In genomic region chr4:186829740-186830449, GRCh38 we compare ENCODE assay signal across 1 cellular context.
TF ChIP-seq lines count a peak whose summit lies in the region.

No MANE protein-coding gene starts in this region.

TF ChIP-seq in K562, 482 proteins besides CTCF, POLR2A, EP300 and RAD21 (continued from another document and continues in another):
- TF ChIP-seq TAF1 (IDR thresholded peaks at IDR 0.05; ENCODE audit: control insufficient read depth, extremely low read depth, insufficient read depth, low read length, severe bottlenecking): no peak
- TF ChIP-seq ZNF175 (CRISPR knock-in tag; IDR thresholded peaks at IDR 0.05; ENCODE audit: low read depth): no peak
- TF ChIP-seq ZSCAN32 (CRISPR knock-in tag; IDR thresholded peaks at IDR 0.05): no peak
- no peak for TF ChIP-seq NEUROD1 (IDR thresholded peaks at IDR 0.05; ENCODE audit: borderline replicate concordance, low read depth, low read length, partially characterized antibody)
- TF ChIP-seq, protein P1, sequence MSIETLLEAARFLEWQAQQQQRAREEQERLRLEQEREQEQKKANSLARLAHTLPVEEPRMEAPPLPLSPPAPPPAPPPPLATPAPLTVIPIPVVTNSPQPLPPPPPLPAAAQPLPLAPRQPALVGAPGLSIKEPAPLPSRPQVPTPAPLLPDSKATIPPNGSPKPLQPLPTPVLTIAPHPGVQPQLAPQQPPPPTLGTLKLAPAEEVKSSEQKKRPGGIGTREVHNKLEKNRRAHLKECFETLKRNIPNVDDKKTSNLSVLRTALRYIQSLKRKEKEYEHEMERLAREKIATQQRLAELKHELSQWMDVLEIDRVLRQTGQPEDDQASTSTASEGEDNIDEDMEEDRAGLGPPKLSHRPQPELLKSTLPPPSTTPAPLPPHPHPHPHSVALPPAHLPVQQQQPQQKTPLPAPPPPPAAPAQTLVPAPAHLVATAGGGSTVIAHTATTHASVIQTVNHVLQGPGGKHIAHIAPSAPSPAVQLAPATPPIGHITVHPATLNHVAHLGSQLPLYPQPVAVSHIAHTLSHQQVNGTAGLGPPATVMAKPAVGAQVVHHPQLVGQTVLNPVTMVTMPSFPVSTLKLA (conservative IDR thresholded peaks at IDR 0.05): no peak
- TF ChIP-seq, protein P2, sequence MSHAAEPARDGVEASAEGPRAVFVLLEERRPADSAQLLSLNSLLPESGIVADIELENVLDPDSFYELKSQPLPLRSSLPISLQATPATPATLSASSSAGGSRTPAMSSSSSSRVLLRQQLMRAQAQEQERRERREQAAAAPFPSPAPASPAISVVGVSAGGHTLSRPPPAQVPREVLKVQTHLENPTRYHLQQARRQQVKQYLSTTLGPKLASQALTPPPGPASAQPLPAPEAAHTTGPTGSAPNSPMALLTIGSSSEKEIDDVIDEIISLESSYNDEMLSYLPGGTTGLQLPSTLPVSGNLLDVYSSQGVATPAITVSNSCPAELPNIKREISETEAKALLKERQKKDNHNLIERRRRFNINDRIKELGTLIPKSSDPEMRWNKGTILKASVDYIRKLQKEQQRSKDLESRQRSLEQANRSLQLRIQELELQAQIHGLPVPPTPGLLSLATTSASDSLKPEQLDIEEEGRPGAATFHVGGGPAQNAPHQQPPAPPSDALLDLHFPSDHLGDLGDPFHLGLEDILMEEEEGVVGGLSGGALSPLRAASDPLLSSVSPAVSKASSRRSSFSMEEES (CRISPR knock-in tag; IDR thresholded peaks at IDR 0.05): no peak
- TF ChIP-seq THAP12 (CRISPR knock-in tag; IDR thresholded peaks at IDR 0.05): no peak
- no peak for TF ChIP-seq PPARD (CRISPR knock-in tag; IDR thresholded peaks at IDR 0.05)
- TF ChIP-seq ZNF785 (CRISPR knock-in tag; IDR thresholded peaks at IDR 0.05): no peak
- peak; percentile 82 for TF ChIP-seq ZNF316 (IDR thresholded peaks at IDR 0.05)
- TF ChIP-seq, protein P3, sequence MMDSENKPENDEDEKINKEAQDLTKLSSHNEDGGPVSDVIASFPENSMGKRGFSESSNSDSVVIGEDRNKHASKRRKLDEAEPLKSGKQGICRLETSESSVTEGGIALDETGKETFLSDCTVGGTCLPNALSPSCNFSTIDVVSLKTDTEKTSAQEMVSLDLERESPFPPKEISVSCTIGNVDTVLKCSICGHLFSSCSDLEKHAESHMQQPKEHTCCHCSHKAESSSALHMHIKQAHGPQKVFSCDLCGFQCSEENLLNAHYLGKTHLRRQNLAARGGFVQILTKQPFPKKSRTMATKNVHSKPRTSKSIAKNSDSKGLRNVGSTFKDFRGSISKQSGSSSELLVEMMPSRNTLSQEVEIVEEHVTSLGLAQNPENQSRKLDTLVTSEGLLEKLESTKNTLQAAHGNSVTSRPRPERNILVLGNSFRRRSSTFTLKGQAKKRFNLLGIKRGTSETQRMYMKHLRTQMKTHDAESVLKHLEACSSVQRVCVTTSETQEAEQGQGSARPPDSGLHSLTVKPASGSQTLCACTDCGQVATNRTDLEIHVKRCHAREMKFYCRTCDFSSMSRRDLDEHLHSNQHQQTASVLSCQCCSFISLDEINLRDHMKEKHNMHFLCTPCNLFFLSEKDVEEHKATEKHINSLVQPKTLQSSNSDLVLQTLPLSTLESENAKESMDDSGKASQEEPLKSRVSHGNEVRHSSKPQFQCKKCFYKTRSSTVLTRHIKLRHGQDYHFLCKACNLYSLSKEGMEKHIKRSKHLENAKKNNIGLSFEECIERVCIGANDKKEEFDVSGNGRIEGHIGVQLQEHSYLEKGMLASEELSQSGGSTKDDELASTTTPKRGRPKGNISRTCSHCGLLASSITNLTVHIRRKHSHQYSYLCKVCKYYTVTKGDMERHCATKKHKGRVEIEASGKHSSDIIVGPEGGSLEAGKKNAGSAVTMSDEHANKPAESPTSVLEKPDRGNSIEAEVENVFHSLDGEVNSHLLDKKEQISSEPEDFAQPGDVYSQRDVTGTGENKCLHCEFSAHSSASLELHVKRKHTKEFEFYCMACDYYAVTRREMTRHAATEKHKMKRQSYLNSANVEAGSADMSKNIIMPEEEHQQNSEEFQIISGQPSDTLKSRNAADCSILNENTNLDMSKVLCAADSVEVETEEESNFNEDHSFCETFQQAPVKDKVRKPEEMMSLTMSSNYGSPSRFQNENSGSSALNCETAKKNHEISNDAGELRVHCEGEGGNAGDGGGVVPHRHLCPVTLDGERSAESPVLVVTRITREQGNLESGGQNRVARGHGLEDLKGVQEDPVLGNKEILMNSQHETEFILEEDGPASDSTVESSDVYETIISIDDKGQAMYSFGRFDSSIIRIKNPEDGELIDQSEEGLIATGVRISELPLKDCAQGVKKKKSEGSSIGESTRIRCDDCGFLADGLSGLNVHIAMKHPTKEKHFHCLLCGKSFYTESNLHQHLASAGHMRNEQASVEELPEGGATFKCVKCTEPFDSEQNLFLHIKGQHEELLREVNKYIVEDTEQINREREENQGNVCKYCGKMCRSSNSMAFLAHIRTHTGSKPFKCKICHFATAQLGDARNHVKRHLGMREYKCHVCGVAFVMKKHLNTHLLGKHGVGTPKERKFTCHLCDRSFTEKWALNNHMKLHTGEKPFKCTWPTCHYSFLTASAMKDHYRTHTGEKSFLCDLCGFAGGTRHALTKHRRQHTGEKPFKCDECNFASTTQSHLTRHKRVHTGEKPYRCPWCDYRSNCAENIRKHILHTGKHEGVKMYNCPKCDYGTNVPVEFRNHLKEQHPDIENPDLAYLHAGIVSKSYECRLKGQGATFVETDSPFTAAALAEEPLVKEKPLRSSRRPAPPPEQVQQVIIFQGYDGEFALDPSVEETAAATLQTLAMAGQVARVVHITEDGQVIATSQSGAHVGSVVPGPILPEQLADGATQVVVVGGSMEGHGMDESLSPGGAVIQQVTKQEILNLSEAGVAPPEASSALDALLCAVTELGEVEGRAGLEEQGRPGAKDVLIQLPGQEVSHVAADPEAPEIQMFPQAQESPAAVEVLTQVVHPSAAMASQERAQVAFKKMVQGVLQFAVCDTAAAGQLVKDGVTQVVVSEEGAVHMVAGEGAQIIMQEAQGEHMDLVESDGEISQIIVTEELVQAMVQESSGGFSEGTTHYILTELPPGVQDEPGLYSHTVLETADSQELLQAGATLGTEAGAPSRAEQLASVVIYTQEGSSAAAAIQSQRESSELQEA (IDR thresholded peaks at IDR 0.05; ENCODE audit: low read depth): no peak
- TF ChIP-seq HDAC2 (IDR thresholded peaks at IDR 0.05): no peak
- TF ChIP-seq JUNB (CRISPR knock-in tag; conservative IDR thresholded peaks at IDR 0.05): no peak
- TF ChIP-seq ZNF253 (CRISPR knock-in tag; conservative IDR thresholded peaks at IDR 0.05): no peak
- no peak for TF ChIP-seq STAT6 (CRISPR knock-in tag; IDR thresholded peaks at IDR 0.05)
- TF ChIP-seq, protein P4, sequence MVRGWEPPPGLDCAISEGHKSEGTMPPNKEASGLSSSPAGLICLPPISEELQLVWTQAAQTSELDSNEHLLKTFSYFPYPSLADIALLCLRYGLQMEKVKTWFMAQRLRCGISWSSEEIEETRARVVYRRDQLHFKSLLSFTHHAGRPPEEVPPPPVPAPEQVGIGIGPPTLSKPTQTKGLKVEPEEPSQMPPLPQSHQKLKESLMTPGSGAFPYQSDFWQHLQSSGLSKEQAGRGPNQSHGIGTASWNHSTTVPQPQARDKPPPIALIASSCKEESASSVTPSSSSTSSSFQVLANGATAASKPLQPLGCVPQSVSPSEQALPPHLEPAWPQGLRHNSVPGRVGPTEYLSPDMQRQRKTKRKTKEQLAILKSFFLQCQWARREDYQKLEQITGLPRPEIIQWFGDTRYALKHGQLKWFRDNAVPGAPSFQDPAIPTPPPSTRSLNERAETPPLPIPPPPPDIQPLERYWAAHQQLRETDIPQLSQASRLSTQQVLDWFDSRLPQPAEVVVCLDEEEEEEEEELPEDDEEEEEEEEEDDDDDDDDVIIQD (CRISPR knock-in tag; IDR thresholded peaks at IDR 0.05): no peak
- TF ChIP-seq DDX20 (tag; IDR thresholded peaks at IDR 0.05; ENCODE audit: low read depth): no peak
- no peak for TF ChIP-seq GTF2F1 (IDR thresholded peaks at IDR 0.05; ENCODE audit: low read depth, low read length)
- TF ChIP-seq NFE2 (IDR thresholded peaks at IDR 0.05; ENCODE audit: low read depth): 0 out of 2 replicates have a peak, but pooled peaks have one; percentile 30
- TF ChIP-seq GABPB2 (CRISPR knock-in tag; conservative IDR thresholded peaks at IDR 0.05): no peak
- no peak for TF ChIP-seq PURB (CRISPR knock-in tag; IDR thresholded peaks at IDR 0.05; ENCODE audit: low read depth)
- no peak for TF ChIP-seq WHSC1 (IDR thresholded peaks at IDR 0.05; ENCODE audit: low read length)
- TF ChIP-seq FOXA1 (IDR thresholded peaks at IDR 0.05; ENCODE audit: borderline replicate concordance): peak; percentile 61; the same call in 1 of the 2 replicates
- no peak for TF ChIP-seq ZNF696 (CRISPR knock-in tag; conservative IDR thresholded peaks at IDR 0.05)
- no peak for TF ChIP-seq HMG20A (CRISPR knock-in tag; conservative IDR thresholded peaks at IDR 0.05)
- TF ChIP-seq RCOR1 (IDR thresholded peaks at IDR 0.05; ENCODE audit: borderline replicate concordance in 1 of 2, low read depth in 2 of 2, low read length in 2 of 2): 0 out of 4 replicates have a peak, but pooled peaks of 1 of the 2 experiments have one; percentile 30
- no peak for TF ChIP-seq RBM22 (IDR thresholded peaks at IDR 0.05; ENCODE audit: low read depth, low read length, poor library complexity, severe bottlenecking)
- no peak for TF ChIP-seq CSDE1 (IDR thresholded peaks at IDR 0.05)
- no peak for TF ChIP-seq SRSF9 (IDR thresholded peaks at IDR 0.05; ENCODE audit: borderline replicate concordance, low read depth, low read length)
- no peak for TF ChIP-seq POLR2AphosphoS2 (IDR thresholded peaks at IDR 0.05; ENCODE audit: low read length)
- no peak for TF ChIP-seq ZNF740 (CRISPR knock-in tag; IDR thresholded peaks at IDR 0.05)
- TF ChIP-seq ZNF740 (tag; IDR thresholded peaks at IDR 0.05): no peak
- no peak for TF ChIP-seq RFX5 (IDR thresholded peaks at IDR 0.05; ENCODE audit: low read depth, low read length)
- TF ChIP-seq HDGF (IDR thresholded peaks at IDR 0.05): no peak
- no peak for TF ChIP-seq IFI16 (CRISPR knock-in tag; IDR thresholded peaks at IDR 0.05)
- TF ChIP-seq SRSF1 (IDR thresholded peaks at IDR 0.05; ENCODE audit: low read depth, low read length): no peak
- peak; percentile 27 for TF ChIP-seq RBBP5 (IDR thresholded peaks at IDR 0.05; ENCODE audit: borderline replicate concordance, insufficient read depth, low read length, poor library complexity, severe bottlenecking)
- no peak for TF ChIP-seq MTA3 (IDR thresholded peaks at IDR 0.05; ENCODE audit: borderline replicate concordance)
- TF ChIP-seq FOXA3 (CRISPR knock-in tag; conservative IDR thresholded peaks at IDR 0.05 in 1 of 2, IDR thresholded peaks at IDR 0.05 in 1 of 2): peak; percentile 89 to 93
- no peak for TF ChIP-seq ZNF239 (CRISPR knock-in tag; IDR thresholded peaks at IDR 0.05)
- TF ChIP-seq, protein P5, sequence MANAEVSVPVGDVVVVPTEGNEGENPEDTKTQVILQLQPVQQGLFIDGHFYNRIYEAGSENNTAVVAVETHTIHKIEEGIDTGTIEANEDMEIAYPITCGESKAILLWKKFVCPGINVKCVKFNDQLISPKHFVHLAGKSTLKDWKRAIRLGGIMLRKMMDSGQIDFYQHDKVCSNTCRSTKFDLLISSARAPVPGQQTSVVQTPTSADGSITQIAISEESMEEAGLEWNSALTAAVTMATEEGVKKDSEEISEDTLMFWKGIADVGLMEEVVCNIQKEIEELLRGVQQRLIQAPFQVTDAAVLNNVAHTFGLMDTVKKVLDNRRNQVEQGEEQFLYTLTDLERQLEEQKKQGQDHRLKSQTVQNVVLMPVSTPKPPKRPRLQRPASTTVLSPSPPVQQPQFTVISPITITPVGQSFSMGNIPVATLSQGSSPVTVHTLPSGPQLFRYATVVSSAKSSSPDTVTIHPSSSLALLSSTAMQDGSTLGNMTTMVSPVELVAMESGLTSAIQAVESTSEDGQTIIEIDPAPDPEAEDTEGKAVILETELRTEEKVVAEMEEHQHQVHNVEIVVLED (CRISPR knock-in tag; IDR thresholded peaks at IDR 0.05): no peak
